Comparison of ENCODE assay signal across 1 cellular context in the genomic region with DNA sequence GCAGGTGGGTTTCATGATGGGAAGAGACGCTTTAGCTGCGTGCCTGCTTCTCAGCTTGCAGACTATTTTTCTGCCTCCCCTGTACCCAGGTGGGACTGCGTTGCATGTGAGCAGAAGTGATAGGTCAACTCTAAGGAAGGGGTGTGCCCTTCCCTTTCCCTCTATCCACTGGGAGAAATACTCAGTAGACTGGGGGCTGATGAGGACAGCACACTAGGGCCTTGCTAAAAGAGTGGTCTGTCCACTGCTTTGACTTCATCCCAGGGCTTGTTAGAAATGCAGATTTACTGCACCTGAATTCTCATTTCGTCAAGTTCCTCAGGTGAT.
TF ChIP-seq lines count a peak whose summit lies in the region.

No MANE protein-coding gene starts in this region.

TF ChIP-seq in GM23338, 12 proteins besides CTCF, POLR2A, EP300 and RAD21 (continued from another document):
- TF ChIP-seq, protein P1, sequence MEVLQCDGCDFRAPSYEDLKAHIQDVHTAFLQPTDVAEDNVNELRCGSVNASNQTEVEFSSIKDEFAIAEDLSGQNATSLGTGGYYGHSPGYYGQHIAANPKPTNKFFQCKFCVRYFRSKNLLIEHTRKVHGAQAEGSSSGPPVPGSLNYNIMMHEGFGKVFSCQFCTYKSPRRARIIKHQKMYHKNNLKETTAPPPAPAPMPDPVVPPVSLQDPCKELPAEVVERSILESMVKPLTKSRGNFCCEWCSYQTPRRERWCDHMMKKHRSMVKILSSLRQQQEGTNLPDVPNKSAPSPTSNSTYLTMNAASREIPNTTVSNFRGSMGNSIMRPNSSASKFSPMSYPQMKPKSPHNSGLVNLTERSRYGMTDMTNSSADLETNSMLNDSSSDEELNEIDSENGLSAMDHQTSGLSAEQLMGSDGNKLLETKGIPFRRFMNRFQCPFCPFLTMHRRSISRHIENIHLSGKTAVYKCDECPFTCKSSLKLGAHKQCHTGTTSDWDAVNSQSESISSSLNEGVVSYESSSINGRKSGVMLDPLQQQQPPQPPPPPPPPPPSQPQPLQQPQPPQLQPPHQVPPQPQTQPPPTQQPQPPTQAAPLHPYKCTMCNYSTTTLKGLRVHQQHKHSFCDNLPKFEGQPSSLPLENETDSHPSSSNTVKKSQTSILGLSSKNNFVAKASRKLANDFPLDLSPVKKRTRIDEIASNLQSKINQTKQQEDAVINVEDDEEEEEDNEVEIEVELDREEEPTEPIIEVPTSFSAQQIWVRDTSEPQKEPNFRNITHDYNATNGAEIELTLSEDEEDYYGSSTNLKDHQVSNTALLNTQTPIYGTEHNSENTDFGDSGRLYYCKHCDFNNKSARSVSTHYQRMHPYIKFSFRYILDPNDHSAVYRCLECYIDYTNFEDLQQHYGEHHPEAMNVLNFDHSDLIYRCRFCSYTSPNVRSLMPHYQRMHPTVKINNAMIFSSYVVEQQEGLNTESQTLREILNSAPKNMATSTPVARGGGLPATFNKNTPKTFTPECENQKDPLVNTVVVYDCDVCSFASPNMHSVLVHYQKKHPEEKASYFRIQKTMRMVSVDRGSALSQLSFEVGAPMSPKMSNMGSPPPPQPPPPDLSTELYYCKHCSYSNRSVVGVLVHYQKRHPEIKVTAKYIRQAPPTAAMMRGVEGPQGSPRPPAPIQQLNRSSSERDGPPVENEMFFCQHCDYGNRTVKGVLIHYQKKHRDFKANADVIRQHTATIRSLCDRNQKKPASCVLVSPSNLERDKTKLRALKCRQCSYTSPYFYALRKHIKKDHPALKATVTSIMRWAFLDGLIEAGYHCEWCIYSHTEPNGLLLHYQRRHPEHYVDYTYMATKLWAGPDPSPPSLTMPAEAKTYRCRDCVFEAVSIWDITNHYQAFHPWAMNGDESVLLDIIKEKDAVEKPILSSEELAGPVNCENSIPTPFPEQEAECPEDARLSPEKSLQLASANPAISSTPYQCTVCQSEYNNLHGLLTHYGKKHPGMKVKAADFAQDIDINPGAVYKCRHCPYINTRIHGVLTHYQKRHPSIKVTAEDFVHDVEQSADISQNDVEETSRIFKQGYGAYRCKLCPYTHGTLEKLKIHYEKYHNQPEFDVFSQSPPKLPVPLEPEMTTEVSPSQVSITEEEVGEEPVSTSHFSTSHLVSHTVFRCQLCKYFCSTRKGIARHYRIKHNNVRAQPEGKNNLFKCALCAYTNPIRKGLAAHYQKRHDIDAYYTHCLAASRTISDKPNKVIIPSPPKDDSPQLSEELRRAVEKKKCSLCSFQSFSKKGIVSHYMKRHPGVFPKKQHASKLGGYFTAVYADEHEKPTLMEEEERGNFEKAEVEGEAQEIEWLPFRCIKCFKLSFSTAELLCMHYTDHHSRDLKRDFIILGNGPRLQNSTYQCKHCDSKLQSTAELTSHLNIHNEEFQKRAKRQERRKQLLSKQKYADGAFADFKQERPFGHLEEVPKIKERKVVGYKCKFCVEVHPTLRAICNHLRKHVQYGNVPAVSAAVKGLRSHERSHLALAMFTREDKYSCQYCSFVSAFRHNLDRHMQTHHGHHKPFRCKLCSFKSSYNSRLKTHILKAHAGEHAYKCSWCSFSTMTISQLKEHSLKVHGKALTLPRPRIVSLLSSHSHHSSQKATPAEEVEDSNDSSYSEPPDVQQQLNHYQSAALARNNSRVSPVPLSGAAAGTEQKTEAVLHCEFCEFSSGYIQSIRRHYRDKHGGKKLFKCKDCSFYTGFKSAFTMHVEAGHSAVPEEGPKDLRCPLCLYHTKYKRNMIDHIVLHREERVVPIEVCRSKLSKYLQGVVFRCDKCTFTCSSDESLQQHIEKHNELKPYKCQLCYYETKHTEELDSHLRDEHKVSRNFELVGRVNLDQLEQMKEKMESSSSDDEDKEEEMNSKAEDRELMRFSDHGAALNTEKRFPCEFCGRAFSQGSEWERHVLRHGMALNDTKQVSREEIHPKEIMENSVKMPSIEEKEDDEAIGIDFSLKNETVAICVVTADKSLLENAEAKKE (CRISPR knock-in tag; IDR thresholded peaks at IDR 0.05): no peak
